18 cellular contexts compared by ENCODE assay signal in genomic region chr4:74426101-74426500, GRCh38. TPM values are rescaled to one million over a fixed set of nuclear protein-coding genes. Genes with fewer than 3 reads are reported as not detected.
DNase-seq lines count a peak whose midpoint lies in the region; ATAC-seq lines count a peak whose summit lies in the region.
"Had no signal": no experiment of that assay in that cellular context is flagged by ENCODE, and none has a peak within 500 bp of the region (broad histone marks: within the 10 kb centered on the region; RNA-seq: fewer than 3 reads in every experiment).

No MANE protein-coding gene starts in this region.

- H3K27ac Mint-ChIP-seq in immature natural killer cell: no peak overlapping the region
- H3K27ac Mint-ChIP-seq: activated naive CD4-positive, alpha-beta T cell treated with anti-CD3 and anti-CD28 coated beads, Interleukin-2, amount 50 U/mL, for 72 hours; CD8-positive, alpha-beta memory T cell; nephron had no signal

- H3K4me3 Mint-ChIP-seq in immature natural killer cell: no peak overlapping the region
- H3K4me3 Mint-ChIP-seq: CD8-positive, alpha-beta memory T cell; nephron had no signal

- peak overlapping the region; percentile 55 for H3K27ac ChIP-seq in epithelial cell of prostate
- H3K27ac ChIP-seq: 22Rv1, KMS-11, upper lobe of left lung had no signal

- ATAC-seq in activated CD4-positive, CD25-positive, alpha-beta regulatory T cell treated with anti-CD3 and anti-CD28 coated beads, Interleukin-2, amount 50 U/mL, for 24 hours: peak; percentile 63 to 65
- no peak for ATAC-seq in GM21825 (IDR thresholded peaks at IDR 0.05; ENCODE audit: unreplicated experiment)

- H3K4me3 ChIP-seq in skeletal muscle cell (ENCODE audit: low read depth, low read length): no peak overlapping the region
- H3K4me3 ChIP-seq: upper lobe of left lung had no signal

- H3K36me3 Mint-ChIP-seq in immature natural killer cell: no peaks in the 10 kb centered on the region
- H3K36me3 Mint-ChIP-seq: activated naive CD4-positive, alpha-beta T cell treated with anti-CD3 and anti-CD28 coated beads, Interleukin-2, amount 50 U/mL, for 72 hours; CD8-positive, alpha-beta memory T cell had no signal

- H3K4me1 Mint-ChIP-seq in immature natural killer cell: peaks cover 20 to 21% of the 10 kb centered on the region in 2 donors
- H3K4me1 Mint-ChIP-seq: CD8-positive, alpha-beta memory T cell; nephron had no signal

- no peak for DNase-seq in activated CD4-positive, CD25-positive, alpha-beta regulatory T cell treated with anti-CD3 and anti-CD28 coated beads, Interleukin-2, amount 50 U/mL, for 72 hours
- DNase-seq in NCI-H226 (peak; percentile 9), epithelial cell of prostate (ENCODE audit: low read depth, low spot score) (no peak), skeletal muscle cell (ENCODE audit: low read depth) (peak; percentile 96), immature natural killer cell (no peak), NCI-H2171 (lab: John Stamatoyannopoulos, UW) (no peak)
- DNase-seq: CD8-positive, alpha-beta memory T cell; NCI-H1694 treated with DMSO at 0.1 percent for 48 hours; NCI-H510A; OCI-M1; stimulated activated CD4-positive, alpha-beta T cell treated with anti-CD3 and anti-CD28 coated beads, Interleukin-2, amount 100 ng/mL, for 48 hours; upper lobe of left lung had no signal

- no peaks in the 10 kb centered on the region for H3K9me3 Mint-ChIP-seq in immature natural killer cell
- H3K9me3 Mint-ChIP-seq: activated naive CD4-positive, alpha-beta T cell treated with anti-CD3 and anti-CD28 coated beads, Interleukin-2, amount 50 U/mL, for 72 hours; CD8-positive, alpha-beta memory T cell; nephron had no signal

- peaks cover 0 to 1% (median 0%) of the 10 kb centered on the region in 3 donors for H3K27me3 Mint-ChIP-seq in immature natural killer cell (ENCODE audit: low read depth in 3 of 3)

RNA-seq across cellular contexts. Expression of gene AREG, which starts 18.8 kb away (rescaled TPM):
- polyA plus RNA-seq in immature natural killer cell: 10 to 100 TPM; 17.7 to 38.8 (median 28.8) TPM

Comparison
In these comparisons a context has a peak if more than half of its experiments do, and no peak if none do; other contexts are left out.
1. DNase-seq: peak in NCI-H226 (single experiment) and skeletal muscle cell (single experiment); none in activated CD4-positive, CD25-positive, alpha-beta regulatory T cell treated with anti-CD3 and anti-CD28 coated beads, Interleukin-2, amount 50 U/mL, for 72 hours (single experiment), epithelial cell of prostate (single experiment), immature natural killer cell (0 of 3) and NCI-H2171 (single experiment).